ENCODE assay signal across 13 cellular contexts in the genomic region with DNA sequence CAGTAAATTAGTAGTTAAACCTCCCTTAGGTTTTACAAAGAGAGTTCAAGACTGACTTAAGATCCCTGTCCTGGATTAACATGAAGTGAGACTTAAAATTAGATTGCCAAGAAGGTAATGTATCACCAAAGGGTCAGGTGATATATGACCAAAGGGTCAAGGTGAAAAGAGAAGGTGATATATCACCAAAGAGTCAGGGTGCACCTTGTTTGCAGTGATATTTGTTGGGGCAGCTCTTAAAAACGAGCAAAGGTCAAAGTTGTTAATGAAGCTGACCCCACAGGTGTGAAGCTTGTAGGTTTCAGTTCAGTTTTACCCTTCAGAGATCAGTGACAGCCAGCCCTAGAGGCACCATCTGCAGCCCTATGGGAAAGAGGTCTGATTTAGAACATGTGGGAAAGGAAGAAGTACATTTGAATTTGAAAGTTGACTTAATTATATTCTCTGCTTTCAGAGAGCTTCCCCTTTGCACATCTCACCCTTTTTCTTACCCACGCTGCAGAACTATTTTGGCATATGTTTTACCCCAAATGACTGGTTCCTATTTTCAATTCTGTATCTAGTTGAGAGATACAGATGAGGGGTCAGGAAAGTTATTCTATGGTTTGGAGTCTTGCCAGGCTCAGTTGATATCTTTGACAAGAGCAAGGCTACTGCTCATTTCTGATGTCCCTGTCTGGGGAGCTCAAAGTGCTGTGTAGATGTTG.
DNase-seq lines count a peak whose midpoint lies in the region; ATAC-seq and TF ChIP-seq lines count a peak whose summit lies in the region.
"Had no signal": no experiment of that assay in that cellular context is flagged by ENCODE, and none has a peak within 500 bp of the region (broad histone marks: within the 10 kb centered on the region; RNA-seq: fewer than 3 reads in every experiment).

No MANE protein-coding gene starts in this region.

- no peak overlapping the region for H3K4me2 ChIP-seq in H9 (ENCODE audit: insufficient read depth, insufficient read length, low read length)

- H3K4me3 ChIP-seq in esophagus squamous epithelium, result no peak overlapping the region
- H3K4me3 ChIP-seq in suprapubic skin, result no peak overlapping the region
- H3K4me3 ChIP-seq: thoracic aorta had no signal

- DNase-seq in memory B cell (ENCODE audit: low spot score in 2 of 2), result peak in 1 of 2 donors; percentile 21
- DNase-seq in esophagus squamous epithelium (lab: John Stamatoyannopoulos, UW), result no peak
- DNase-seq in suprapubic skin (ENCODE audit: low spot score in 2 of 2), result no peak
- DNase-seq in H9, result no peak
- no peak for DNase-seq in OCI-M2 (lab: John Stamatoyannopoulos, UW; ENCODE audit: unreplicated experiment)
- DNase-seq: activated CD4-positive, alpha-beta T cell treated with anti-CD3 and anti-CD28 coated beads, Interleukin-2, amount 50 U/mL, for 48 hours; IMR-90 had no signal

- peak overlapping the region; percentile 62 for H3K27ac Mint-ChIP-seq in memory B cell
- no peak overlapping the region for H3K27ac Mint-ChIP-seq in H9
- H3K27ac Mint-ChIP-seq: brain had no signal

- H3K36me3 Mint-ChIP-seq in memory B cell (no peaks in the 10 kb centered on the region), H9 (ENCODE audit: insufficient read depth in 1 of 3, low read depth in 3 of 3) (no peaks in the 10 kb centered on the region)
- H3K36me3 Mint-ChIP-seq: brain had no signal

- TF ChIP-seq POLR2A in esophagus squamous epithelium (IDR thresholded peaks at IDR 0.05) (no peak), suprapubic skin (IDR thresholded peaks at IDR 0.05) (no peak)

- H3K27ac ChIP-seq in esophagus squamous epithelium, result no peak overlapping the region
- H3K27ac ChIP-seq in suprapubic skin, result no peak overlapping the region
- H3K27ac ChIP-seq in H9 (ENCODE audit: insufficient read length, low read depth, low read length), result no peak overlapping the region
- H3K27ac ChIP-seq: thoracic aorta had no signal

- no peak overlapping the region for H3T11ph ChIP-seq in H9 (ENCODE audit: low read length)

- no peaks in the 10 kb centered on the region for H3K9me3 ChIP-seq in esophagus squamous epithelium
- no peaks in the 10 kb centered on the region for H3K9me3 ChIP-seq in suprapubic skin
- H3K9me3 ChIP-seq in H9 (ENCODE audit: control insufficient read depth, low read depth, low read length), result no peaks in the 10 kb centered on the region
- H3K9me3 ChIP-seq: thoracic aorta had no signal

- H3K9me3 Mint-ChIP-seq in memory B cell (no peaks in the 10 kb centered on the region), H9 (no peaks in the 10 kb centered on the region)

- no peak overlapping the region for H3K4ac ChIP-seq in H9 (ENCODE audit: low read depth, low read length)

- H2BK120ac ChIP-seq in H9 (ENCODE audit: low read depth, low read length, poor library complexity, severe bottlenecking), result no peak overlapping the region

- no peak for TF ChIP-seq EP300 in suprapubic skin (IDR thresholded peaks at IDR 0.05)

- H4K8ac ChIP-seq in H9 (replicated peaks; ENCODE audit: insufficient read length, low read depth, low read length), result no peak overlapping the region

- no peak overlapping the region for H2AFZ ChIP-seq in H9 (ENCODE audit: low read length)

- no peaks in the 10 kb centered on the region for H3K79me2 ChIP-seq in H9 (ENCODE audit: insufficient read depth, low read length)

- H3K4me1 Mint-ChIP-seq in memory B cell (peaks cover 40% of the 10 kb centered on the region), H9 (peaks cover 4% of the 10 kb centered on the region in 2 experiments; a peak in 2 of 4 replicates)

- WGBS in esophagus squamous epithelium, 2 donors, result 40 to 41% methylated on average over 2 of the region's 2 CpGs
- 38% methylated on average over 2 of the region's 2 CpGs for WGBS in suprapubic skin
- WGBS in H9 (ENCODE audit: extremely low coverage, insufficient read length, low lambda C conversion rate), result no CpG with 5 or more reads among the region's 2 CpGs

- TF ChIP-seq CTCF in esophagus squamous epithelium (IDR thresholded peaks at IDR 0.05) (no peak), suprapubic skin (IDR thresholded peaks at IDR 0.05) (no peak), H9 (conservative IDR thresholded peaks at IDR 0.05) (no peak)

- intact Hi-C loops in esophagus squamous epithelium (cut with DNase I), result no loop called here

- H4K5ac ChIP-seq in H9 (ENCODE audit: insufficient read length, low read depth, low read length), result no peak overlapping the region

- no peak overlapping the region for H2BK20ac ChIP-seq in H9 (ENCODE audit: low read depth, low read length, poor library complexity, severe bottlenecking)

- H4K91ac ChIP-seq in H9 (ENCODE audit: insufficient read length, low read depth, low read length), result no peak overlapping the region

- no peak overlapping the region for H3K14ac ChIP-seq in H9 (ENCODE audit: insufficient read depth, low read length)

- no peak overlapping the region for H2AK5ac ChIP-seq in H9 (ENCODE audit: insufficient read length, low read length)

- H3K27me3 ChIP-seq in esophagus squamous epithelium, result no peaks in the 10 kb centered on the region
- no peaks in the 10 kb centered on the region for H3K27me3 ChIP-seq in suprapubic skin
- H3K27me3 ChIP-seq in H9 (ENCODE audit: insufficient read depth, low read length), result no peaks in the 10 kb centered on the region

- no peak overlapping the region for H3K56ac ChIP-seq in H9 (ENCODE audit: insufficient read length, low read depth, low read length)

- H3K23me2 ChIP-seq in H9 (ENCODE audit: insufficient read length, low read depth, low read length, poor library complexity, severe bottlenecking), result no peaks in the 10 kb centered on the region

- ATAC-seq in GM18861 (IDR thresholded peaks at IDR 0.05; ENCODE audit: unreplicated experiment) (peak; percentile 71), GM21576 (IDR thresholded peaks at IDR 0.05; ENCODE audit: unreplicated experiment) (peak; percentile 75), HG03280 (IDR thresholded peaks at IDR 0.05; ENCODE audit: unreplicated experiment) (peak; percentile 82), memory B cell (ENCODE audit: low read depth) (peak; percentile 86)
- ATAC-seq: Panc1 had no signal

- no peak overlapping the region for H3K18ac ChIP-seq in H9 (ENCODE audit: insufficient read length, low read depth, low read length)

- H3K4me3 Mint-ChIP-seq in memory B cell, result peak overlapping the region; percentile 4
- H3K4me3 Mint-ChIP-seq in H9, result no peak overlapping the region
- H3K4me3 Mint-ChIP-seq: brain had no signal

- H2BK5ac ChIP-seq in H9 (ENCODE audit: insufficient read length, low read length), result no peak overlapping the region

- H2BK12ac ChIP-seq in H9 (ENCODE audit: insufficient read length, low read depth, low read length), result no peak overlapping the region

- no peaks in the 10 kb centered on the region for H3K27me3 Mint-ChIP-seq in memory B cell
- H3K27me3 Mint-ChIP-seq in H9 (ENCODE audit: low read depth), result no peaks in the 10 kb centered on the region

- H3K23ac ChIP-seq in H9 (ENCODE audit: insufficient read length, low read depth, low read length), result no peak overlapping the region

- no peaks in the 10 kb centered on the region for H4K20me1 ChIP-seq in H9 (ENCODE audit: control insufficient read depth, insufficient read depth, insufficient read length)

- H3K4me1 ChIP-seq in esophagus squamous epithelium (no peaks in the 10 kb centered on the region), suprapubic skin (no peaks in the 10 kb centered on the region), H9 (ENCODE audit: insufficient read depth, low read length) (no peaks in the 10 kb centered on the region)

- H2BK15ac ChIP-seq in H9 (ENCODE audit: low read depth, low read length), result no peak overlapping the region

- H3K9ac ChIP-seq in H9 (ENCODE audit: extremely low read depth, insufficient read length, low read length), result no peak overlapping the region

- no peaks in the 10 kb centered on the region for H3K79me1 ChIP-seq in H9 (ENCODE audit: insufficient read depth, low read depth, low read length, poor library complexity, severe bottlenecking)

- H3K36me3 ChIP-seq in esophagus squamous epithelium (no peaks in the 10 kb centered on the region), suprapubic skin (no peaks in the 10 kb centered on the region)
- H3K36me3 ChIP-seq: thoracic aorta had no signal
